In genomic region chr22:42070517-42071422, GRCh38 we compare ENCODE assay signal across 8 cellular contexts. TPM values are rescaled to one million over a fixed set of nuclear protein-coding genes. Genes with fewer than 3 reads are reported as not detected.
DNase-seq lines count a peak whose midpoint lies in the region; ATAC-seq and TF ChIP-seq lines count a peak whose summit lies in the region.

TSS of gene NAGA (minus strand) at chr22:42070812. CDS start at chr22:42070297, 515 bp downstream.

- H3K4me1 ChIP-seq in lower lobe of right lung, result peaks cover 49% of the 10 kb centered on the region

- no peaks in the 10 kb centered on the region for H3K9me3 ChIP-seq in lower lobe of right lung

- peak within 1 kb of the TSS; percentile 76 for H3K4me3 ChIP-seq in lower lobe of right lung

- peak; percentile 98 for DNase-seq in CMK (ENCODE audit: low read depth)
- DNase-seq in GM20000 (ENCODE audit: low spot score), result peak; percentile 95
- DNase-seq in HT-29 (ENCODE audit: low spot score), result peak; percentile 92
- DNase-seq in NK-92 treated with Interleukin-12 subunit alpha and Interleukin-12 subunit beta, amount 100 ng/mL, for 24 hours (lab: John Stamatoyannopoulos, UW), result peak; percentile 72
- peak; percentile 62 to 83 for DNase-seq in activated CD8-positive, alpha-beta memory T cell treated with anti-CD3 and anti-CD28 coated beads for 1 hour (ENCODE audit: extremely low read depth in 1 of 2, low read depth in 1 of 2)
- DNase-seq in effector CD4-positive, alpha-beta T cell, result peak; percentile 93
- peak; percentile 98 for DNase-seq in lower lobe of right lung
- DNase-seq in stimulated activated CD4-positive, alpha-beta T cell treated with anti-CD3 and anti-CD28 coated beads, TNF-alpha, amount 100 ng/mL, for 1 hour (ENCODE audit: low read depth in 3 of 3, low spot score in 1 of 3), result peak; percentile 69 to 79 (median 70)

- H3K27ac ChIP-seq in lower lobe of right lung, result peak within 1 kb of the TSS; percentile 85

- no peak for TF ChIP-seq CTCF in GM20000 (IDR thresholded peaks at IDR 0.05; ENCODE audit: extremely low read depth, missing control alignments)
- TF ChIP-seq CTCF in lower lobe of right lung (IDR thresholded peaks at IDR 0.05), result no peak

- intact Hi-C loops in lower lobe of right lung (cut with DNase I), result no loop called here

- H3K36me3 ChIP-seq in lower lobe of right lung, result peaks cover 28% of the 10 kb centered on the region

- peak; percentile 97 to 98 for ATAC-seq in lower lobe of right lung

- no peaks in the 10 kb centered on the region for H3K27me3 ChIP-seq in lower lobe of right lung (ENCODE audit: low read depth)

RNA-seq across cellular contexts. Expression of gene NAGA, which starts in this region (rescaled TPM):
- total RNA-seq in HT-29 (2014; rRNA removed; shearing (Covaris generic)), result 20.8 and 26.8 TPM in 2 replicates
- total RNA-seq in lower lobe of right lung, result 40.3 TPM

Comparison
In these comparisons a context has a peak if more than half of its experiments do, and no peak if none do; other contexts are left out.
1. Peak in every context shown above with its lines: DNase-seq, ATAC-seq, H3K4me3 ChIP-seq and H3K27ac ChIP-seq.